ENCODE assay signal across 24 cellular contexts in the genomic region with DNA sequence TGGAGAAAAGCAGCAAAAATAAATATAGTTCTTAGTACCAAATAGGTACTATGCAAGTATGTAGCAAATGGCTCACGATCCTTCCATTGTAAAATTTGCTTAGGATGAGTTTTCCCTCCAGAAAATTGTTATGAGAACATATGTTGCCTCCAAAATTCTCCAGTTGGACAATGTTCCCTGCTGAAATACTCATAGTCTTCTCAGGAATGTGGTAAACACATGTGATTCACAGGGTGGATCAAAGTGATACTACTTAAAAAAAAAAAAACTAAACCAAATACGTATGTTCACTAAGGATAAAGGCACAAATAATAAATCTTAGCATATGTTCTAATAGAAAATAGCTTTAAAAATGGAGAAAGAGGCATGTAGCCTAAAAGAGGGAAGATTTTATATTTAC.
DNase-seq lines count a peak whose midpoint lies in the region; ATAC-seq and TF ChIP-seq lines count a peak whose summit lies in the region.
"Had no signal": no experiment of that assay in that cellular context is flagged by ENCODE, and none has a peak within 500 bp of the region (broad histone marks: within the 10 kb centered on the region; RNA-seq: fewer than 3 reads in every experiment).

No MANE protein-coding gene starts in this region.

- H3K27me3 ChIP-seq in ACC112 (ENCODE audit: insufficient read depth, low read length) (no peaks in the 10 kb centered on the region), brain microvascular endothelial cell (replicated peaks) (no peaks in the 10 kb centered on the region)
- H3K27me3 ChIP-seq: ascending aorta, neutrophil, SJSA1 had no signal

- ATAC-seq in GM18861 (IDR thresholded peaks at IDR 0.05; ENCODE audit: unreplicated experiment) = no peak
- ATAC-seq: activated CD8-positive, alpha-beta memory T cell treated with anti-CD3 and anti-CD28 coated beads, Interleukin-2, amount 10 ng/mL, durations not matched to agents 7 days and 5 days; activated T-cell treated with anti-CD3 and anti-CD28 coated beads, Interleukin-2, amount 50 U/mL, for 4 hours; right cardiac atrium; stimulated activated naive CD8-positive, alpha-beta T cell treated with anti-CD3 and anti-CD28 coated beads, Interleukin-15, amount 100 ng/mL, for 72 hours had no signal

- peak overlapping the region; percentile 88 for H2AFZ ChIP-seq in ACC112 (ENCODE audit: low read length, unreplicated experiment)

- H3K4me1 ChIP-seq in ACC112 (ENCODE audit: control insufficient read depth, insufficient read depth, low read length, unreplicated experiment) = peaks cover 29% of the 10 kb centered on the region
- H3K4me1 ChIP-seq: SJSA1 had no signal

- no peaks in the 10 kb centered on the region for H3K36me3 ChIP-seq in ACC112 (ENCODE audit: insufficient read depth, low read length)
- no peaks in the 10 kb centered on the region for H3K36me3 ChIP-seq in brain microvascular endothelial cell (replicated peaks)
- H3K36me3 ChIP-seq: ascending aorta, left ventricle myocardium inferior, neutrophil, SJSA1 had no signal

- in situ Hi-C loops in brain microvascular endothelial cell (cut with HindIII; ENCODE audit: low pct_ligation_motif_present, low sequenced_read_pairs) = no loop called here

- TF ChIP-seq CTCF in brain microvascular endothelial cell (IDR thresholded peaks at IDR 0.05; ENCODE audit: low read depth, low read length, missing control alignments) = no peak
- TF ChIP-seq CTCF in fibroblast of villous mesenchyme (IDR thresholded peaks at IDR 0.05; ENCODE audit: insufficient read depth, low read depth, low read length) = no peak

- H3K4me3 ChIP-seq in ACC112 (ENCODE audit: low read depth, low read length) = peak overlapping the region; percentile 53
- H3K4me3 ChIP-seq in brain microvascular endothelial cell (ENCODE audit: low read depth, low read length) = no peak overlapping the region
- no peak overlapping the region for H3K4me3 ChIP-seq in fibroblast of villous mesenchyme (ENCODE audit: low read depth, low read length)
- H3K4me3 ChIP-seq: ascending aorta, left ventricle myocardium inferior, SJSA1 had no signal

- peak; percentile 10 for DNase-seq in GM04504 (ENCODE audit: low read depth)
- no peak for DNase-seq in brain microvascular endothelial cell
- DNase-seq in fibroblast of villous mesenchyme (ENCODE audit: low read depth) = peak; percentile 4
- no peak for DNase-seq in kidney glomerular epithelial cell (lab: John Stamatoyannopoulos, UW)
- DNase-seq in DMS53 (lab: John Stamatoyannopoulos, UW) = no peak
- DNase-seq in NCI-H2227 treated with DMSO at 0.1 percent for 48 hours (lab: John Stamatoyannopoulos, UW) = no peak
- DNase-seq: activated CD4-positive, alpha-beta T cell treated with anti-CD3 and anti-CD28 coated beads, Interleukin-2, amount 50 U/mL, for 4 hours; activated CD8-positive, alpha-beta memory T cell treated with anti-CD3 and anti-CD28 coated beads, Interleukin-2, amount 10 ng/mL, durations not matched to agents 7 days and 5 days; activated gamma-delta T cell treated with Interleukin-2 at 50 U/mL for 16 hours; activated naive CD8-positive, alpha-beta T cell treated with anti-CD3 and anti-CD28 coated beads, Interleukin-2, amount 10 ng/mL, durations not matched to agents 7 days and 5 days; activated T-cell treated with anti-CD3 and anti-CD28 coated beads, Interleukin-2, amount 50 U/mL, for 4 hours; CD4-positive, alpha-beta memory T cell; left ventricle myocardium inferior; naive B cell; NCI-H2107; right cardiac atrium; stimulated activated CD8-positive, alpha-beta memory T cell treated with anti-CD3 and anti-CD28 coated beads, Interleukin-4, amount 100 ng/mL, for 48 hours; stimulated activated naive CD8-positive, alpha-beta T cell treated with anti-CD3 and anti-CD28 coated beads, Interleukin-15, amount 100 ng/mL, for 72 hours had no signal

- no peaks in the 10 kb centered on the region for H3K79me2 ChIP-seq in ACC112 (ENCODE audit: control insufficient read depth, insufficient read depth, low read length, unreplicated experiment)

- H3K27ac ChIP-seq in ACC112 (ENCODE audit: low read depth, low read length) (peak overlapping the region; percentile 86), brain microvascular endothelial cell (peak overlapping the region; percentile 6)
- H3K27ac ChIP-seq: ascending aorta, left ventricle myocardium inferior, neutrophil, RWPE1, SJSA1 had no signal

Comparison
In these comparisons a context has a peak if more than half of its experiments do, and no peak if none do; other contexts are left out.
1. DNase-seq: peak in GM04504 (single experiment) and fibroblast of villous mesenchyme (single experiment); none in brain microvascular endothelial cell (single experiment), kidney glomerular epithelial cell (single experiment), DMS53 (single experiment) and NCI-H2227 treated with DMSO at 0.1 percent for 48 hours (single experiment).